ENCODE assay signal across 21 cellular contexts in the genomic region with DNA sequence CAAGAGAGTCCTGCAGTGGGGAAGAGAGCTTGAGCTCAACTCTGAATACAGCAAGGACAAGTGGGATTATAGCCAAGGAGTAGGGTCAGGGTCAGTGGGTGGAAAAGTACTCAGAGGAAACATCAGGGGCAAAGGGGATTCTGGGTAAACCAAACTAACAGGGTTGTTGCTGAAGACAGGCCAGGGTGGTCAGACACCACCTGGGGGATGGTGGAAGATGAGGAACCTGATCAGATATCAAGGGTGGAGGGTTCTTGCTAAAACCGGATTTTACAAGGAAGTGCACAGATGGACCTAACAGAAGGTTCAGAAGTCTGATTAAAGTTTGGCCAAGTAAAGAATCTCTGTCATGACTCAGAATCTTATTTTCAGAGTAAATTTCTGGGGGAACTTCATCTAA. TPM values are rescaled to one million over a fixed set of nuclear protein-coding genes. Genes with fewer than 3 reads are reported as not detected.
DNase-seq lines count a peak whose midpoint lies in the region; ATAC-seq, FAIRE-seq and TF ChIP-seq lines count a peak whose summit lies in the region.
"Had no signal": no experiment of that assay in that cellular context is flagged by ENCODE, and none has a peak within 500 bp of the region (broad histone marks: within the 10 kb centered on the region; RNA-seq: fewer than 3 reads in every experiment).

No MANE protein-coding gene starts in this region.

- ATAC-seq in HCT116: peak; percentile 34
- no peak for ATAC-seq in HepG2
- no peak for ATAC-seq in T-helper 17 cell
- ATAC-seq: SK-N-SH treated with all-trans-retinoic acid at 6 μM for 48 hours had no signal

- RAD21 ChIA-PET in HCT116 (lab: Charles Lee; ENCODE audit: low non-redundant PET in 1 of 2, low total read pairs in 2 of 2, uncharacterized antibody in 2 of 2, unreplicated experiment in 2 of 2): interaction anchor here in 1 of 2 experiments (0.7 kb wide), 1 partner anchor 13 kb away, joined by 3 read pairs; no protein-coding TSS in a partner anchor

- H3K4me1 ChIP-seq in HCT116 (ENCODE audit: control insufficient read depth in 1 of 2, insufficient read depth in 2 of 2, low read length in 2 of 2) (peaks cover 7 to 11% of the 10 kb centered on the region in 2 experiments), HepG2 (ENCODE audit: insufficient read depth, low read length) (no peaks in the 10 kb centered on the region)

- no TSS peak for BruUV-seq in HCT116 (replicated peaks; lab: Mats Ljungman, UMichigan)
- no TSS peak for BruUV-seq in HepG2 (replicated peaks; lab: Mats Ljungman, UMichigan)

- no peaks in the 10 kb centered on the region for H3K27me3 ChIP-seq in HCT116 (ENCODE audit: insufficient read depth, low read length)
- H3K27me3 ChIP-seq in HepG2 (ENCODE audit: control insufficient read depth in 1 of 2, insufficient read depth in 2 of 2, low read length in 2 of 2): no peaks in the 10 kb centered on the region

- in situ Hi-C loops in HepG2 (cut with HindIII; ENCODE audit: extremely low pct_ligation_motif_present, low pct_unique_long_range_greater_than_20kb): no loop called here

- H3K79me2 ChIP-seq in HCT116 (ENCODE audit: insufficient read depth, low read length): no peaks in the 10 kb centered on the region
- H3K79me2 ChIP-seq in HepG2 (ENCODE audit: insufficient read depth, low read length): no peaks in the 10 kb centered on the region

- no peaks in the 10 kb centered on the region for H3K9me3 Mint-ChIP-seq in brain
- H3K9me3 Mint-ChIP-seq: IgD-negative memory B cell had no signal

- 0% methylated on average over 1 of the region's 1 CpG for WGBS in HepG2 (ENCODE audit: low lambda C conversion rate)

- H3K9me2 ChIP-seq in HCT116 (ENCODE audit: insufficient read depth): no peaks in the 10 kb centered on the region

- H4K20me1 ChIP-seq in HCT116 (ENCODE audit: insufficient read depth) (no peaks in the 10 kb centered on the region), HepG2 (ENCODE audit: insufficient read depth, low read length) (no peaks in the 10 kb centered on the region)

- POLR2A ChIA-PET in HCT116 (lab: Charles Lee): no interaction called here
- POLR2A ChIA-PET in HepG2 (lab: Yijun Ruan, JAX): no interaction called here

- H3K4me1 Mint-ChIP-seq in brain (peaks cover 23% of the 10 kb centered on the region), T-helper 17 cell (peaks cover 16% of the 10 kb centered on the region)

- H3K27ac Mint-ChIP-seq in brain: peak overlapping the region in 4 of 5 experiments; percentile 16 to 76 (median 38)
- H3K27ac Mint-ChIP-seq in T-helper 17 cell: no peak overlapping the region
- H3K27ac Mint-ChIP-seq: IgD-negative memory B cell had no signal

- H2AFZ ChIP-seq in HCT116 (ENCODE audit: low read depth, low read length, poor library complexity, severe bottlenecking) (no peak overlapping the region), HepG2 (ENCODE audit: low read length) (no peak overlapping the region)

- no peak for TF ChIP-seq POLR2A in HCT116 (IDR thresholded peaks at IDR 0.05; ENCODE audit: borderline replicate concordance, extremely low read depth, insufficient read depth, insufficient read length)
- no peak for TF ChIP-seq POLR2A in HepG2 (IDR thresholded peaks at IDR 0.05; ENCODE audit: insufficient read depth in 1 of 2, low read depth in 2 of 2, low read length in 2 of 2)

- no peak for TF ChIP-seq EP300 in HepG2 (IDR thresholded peaks at IDR 0.05; ENCODE audit: low read depth in 2 of 2, low read length in 2 of 2)
- TF ChIP-seq EP300 in HepG2 (CRISPR knock-in tag; IDR thresholded peaks at IDR 0.05; ENCODE audit: borderline replicate concordance): no peak

- no peaks in the 10 kb centered on the region for H3K9me3 ChIP-seq in HCT116 (ENCODE audit: control insufficient read depth in 1 of 2, insufficient read depth in 1 of 2, low read depth in 1 of 2, low read length in 2 of 2)
- no peaks in the 10 kb centered on the region for H3K9me3 ChIP-seq in HepG2 (ENCODE audit: low read length)
- no peaks in the 10 kb centered on the region for H3K9me3 ChIP-seq in T-helper 17 cell (ENCODE audit: control insufficient read depth, low read length, poor library complexity, severe bottlenecking)

- H3K36me3 ChIP-seq in HCT116 (ENCODE audit: control insufficient read depth in 1 of 2, insufficient read depth in 2 of 2, low read length in 2 of 2): no peaks in the 10 kb centered on the region
- no peaks in the 10 kb centered on the region for H3K36me3 ChIP-seq in HepG2 (replicated peaks in 1 of 2; ENCODE audit: control insufficient read depth in 1 of 2, insufficient read depth in 2 of 2, low read length in 2 of 2)

- no peaks in the 10 kb centered on the region for H3K27me3 Mint-ChIP-seq in brain
- no peaks in the 10 kb centered on the region for H3K27me3 Mint-ChIP-seq in T-helper 17 cell

- peaks cover 14% of the 10 kb centered on the region for H3K36me3 Mint-ChIP-seq in brain
- H3K36me3 Mint-ChIP-seq in T-helper 17 cell (ENCODE audit: low read depth): no peaks in the 10 kb centered on the region
- H3K36me3 Mint-ChIP-seq: IgD-negative memory B cell had no signal

- H3K4me3 Mint-ChIP-seq in brain (no peak overlapping the region), T-helper 17 cell (no peak overlapping the region)
- H3K4me3 Mint-ChIP-seq: IgD-negative memory B cell had no signal

- no peak overlapping the region for H3K4me3 ChIP-seq in HCT116 (replicated peaks in 1 of 2; ENCODE audit: low read depth in 1 of 2, low read length in 2 of 2)
- H3K4me3 ChIP-seq in HepG2 (replicated peaks in 1 of 3; ENCODE audit: insufficient read depth in 1 of 3, low read depth in 2 of 3, low read length in 3 of 3): no peak overlapping the region

- TF ChIP-seq CTCF in HCT116 (IDR thresholded peaks at IDR 0.05 in 2 of 3, conservative IDR thresholded peaks at IDR 0.05 in 1 of 3; ENCODE audit: borderline replicate concordance in 1 of 3, insufficient read depth in 1 of 3, low read depth in 2 of 3, low read length in 2 of 3) (no peak), brain (conservative IDR thresholded peaks at IDR 0.05) (no peak), HepG2 (CRISPR knock-in tag; IDR thresholded peaks at IDR 0.05) (no peak)

- CTCF ChIA-PET in HCT116 (lab: Charles Lee) (no interaction called here), HepG2 (lab: Yijun Ruan, JAX; ENCODE audit: low intra/inter-chr PET ratio, low total read pairs) (no interaction called here)

- TF ChIP-seq RAD21 in HCT116 (IDR thresholded peaks at IDR 0.05; ENCODE audit: low read depth) (no peak), HepG2 (CRISPR knock-in tag; IDR thresholded peaks at IDR 0.05) (no peak)

- H3K9ac ChIP-seq in HCT116 (ENCODE audit: low read length): no peak overlapping the region
- no peak overlapping the region for H3K9ac ChIP-seq in HepG2 (ENCODE audit: insufficient read depth, low read depth, low read length)

- H3K27ac ChIP-seq in HCT116 (ENCODE audit: low read depth, low read length): no peak overlapping the region; the same call in 1 of the 2 replicates
- no peak overlapping the region for H3K27ac ChIP-seq in HepG2 (ENCODE audit: extremely low read length, insufficient read depth, low read length)

- DNase-seq in DMS 273 (lab: John Stamatoyannopoulos, UW; ENCODE audit: unreplicated experiment) (peak; percentile 73), HCT116 (ENCODE audit: low read depth, low spot score) (no peak), HepG2 (ENCODE audit: low spot score) (no peak), T-helper 17 cell (no peak), NAMALWA (ENCODE audit: low spot score) (no peak), head of caudate nucleus (no peak)
- DNase-seq: C1 segment of cervical spinal cord; DMS79 treated with DMSO at 0.1 percent for 48 hours; Kasumi-1; NCI-H1105; NCI-H2081; NCI-H510A; NCI-H748 treated with DMSO at 0.1 percent for 48 hours; NK-92 treated with Interleukin-12 subunit alpha and Interleukin-12 subunit beta, amount 100 ng/mL, for 24 hours; RPMI8226; SHP77 treated with DMSO at 0.1 percent for 48 hours had no signal

- H3K4me2 ChIP-seq in HCT116 (ENCODE audit: low read length): 0 out of 2 replicates have a peak overlapping the region, but pooled peaks have one; percentile 7
- H3K4me2 ChIP-seq in HepG2 (ENCODE audit: low read depth, low read length): no peak overlapping the region

- intact Hi-C loops in HCT116 (cut with micrococcal nuclease) (no loop called here), HepG2 (cut with micrococcal nuclease; ENCODE audit: unreplicated experiment) (no loop called here), head of caudate nucleus (cut with DNase I) (no loop called here)

- FAIRE-seq in HepG2 (lab: Jason Lieb, UNC): no peak
- FAIRE-seq: D721Med, H54 had no signal

RNA-seq across cellular contexts. Expression of a gene that starts 16.5 kb away (rescaled TPM):
- 18.9 TPM for total RNA-seq in HCT116 (2021; ENCODE audit: unreplicated experiment)
- polyA plus RNA-seq in HCT116 (2012): 12.8 and 15.1 TPM in 2 replicates
- 47.2 TPM for polyA plus RNA-seq in brain (ENCODE audit: insufficient read depth, low read depth, low replicate concordance)
- total RNA-seq in HepG2 (2016; rRNA removed; fragmentation: Illumina TruSeq; extraction: Trizol): 0.02 and 0.13 TPM in 2 replicates
- total RNA-seq in HepG2 (2016; cell fraction: cytosol; rRNA removed; fragmentation: Illumina TruSeq; extraction: Trizol; ENCODE audit: low read depth): 0.26 TPM in 1 of 2 replicates, not detected in the other
- 0.13 TPM in 1 of 2 replicates, not detected in the other for total RNA-seq in HepG2 (2016; cell fraction: insoluble cytoplasmic fraction; rRNA removed; fragmentation: Illumina TruSeq; extraction: Trizol)
- 0.10 TPM in 1 of 2 replicates, not detected in the other for total RNA-seq in HepG2 (2016; cell fraction: membrane; rRNA removed; fragmentation: Illumina TruSeq; extraction: Trizol)
- total RNA-seq in HepG2 (2016; cell fraction: nucleus; rRNA removed; fragmentation: Illumina TruSeq; extraction: Trizol): not detected in 2 replicates
- polyA plus RNA-seq in HepG2 (2011; rRNA removed): not detected in 2 replicates
- not detected in 2 replicates for polyA plus RNA-seq in HepG2 (2011; cell fraction: cytosol; rRNA removed)
- polyA plus RNA-seq in HepG2 (2011; cell fraction: nucleus; rRNA removed): 0.29 TPM in 1 of 2 replicates, not detected in the other
- polyA plus RNA-seq in HepG2 (2012): not detected in 2 replicates
- not detected in 2 replicates for polyA plus RNA-seq in HepG2 (2016; cell fraction: cytosol; fragmentation: Illumina TruSeq; extraction: Trizol; ENCODE audit: low read depth)
- 0.20 TPM in 1 of 2 replicates, not detected in the other for polyA plus RNA-seq in HepG2 (2016; cell fraction: insoluble cytoplasmic fraction; fragmentation: Illumina TruSeq; extraction: Trizol; ENCODE audit: low read depth)
- polyA plus RNA-seq in HepG2 (2016; cell fraction: membrane; fragmentation: Illumina TruSeq; extraction: Trizol; ENCODE audit: low read depth): 0.16 TPM in 1 of 2 replicates, not detected in the other
- not detected in 2 replicates for polyA plus RNA-seq in HepG2 (2016; cell fraction: nucleus; fragmentation: Illumina TruSeq; extraction: Trizol; ENCODE audit: insufficient read depth, low read depth)
- polyA minus RNA-seq in HepG2 (2011; rRNA and poly(A)+ RNA removed; ENCODE audit: low replicate concordance): 20.2 TPM in 1 of 2 replicates, not detected in the other
- polyA minus RNA-seq in HepG2 (2011; cell fraction: cytosol; rRNA and poly(A)+ RNA removed): 0.18 and 0.49 TPM in 2 replicates
- polyA minus RNA-seq in HepG2 (2011; cell fraction: nucleus; rRNA and poly(A)+ RNA removed): 0.26 TPM in 1 of 2 replicates, not detected in the other
- total RNA-seq in T-helper 17 cell: 1 to 10 TPM; 6.8 to 7.1 TPM

RNA-seq across cellular contexts. Expression of a gene that starts 45.3 kb away (rescaled TPM):
- total RNA-seq in HCT116 (2021; ENCODE audit: unreplicated experiment) (46.4 TPM), HepG2 (2016; rRNA removed; fragmentation: Illumina TruSeq; extraction: Trizol) (7.7 and 13.4 TPM in 2 replicates), T-helper 17 cell (10 to 100 TPM; 15.2 to 16.4 TPM)
- 13.5 and 19.1 TPM in 2 replicates for polyA plus RNA-seq in HCT116 (2012)
- polyA plus RNA-seq in brain (ENCODE audit: insufficient read depth, low read depth, low replicate concordance) (11.0 TPM), HepG2 (2011; rRNA removed) (4.5 and 5.0 TPM in 2 replicates)
- 2.3 and 2.8 TPM in 2 replicates for total RNA-seq in HepG2 (2016; cell fraction: cytosol; rRNA removed; fragmentation: Illumina TruSeq; extraction: Trizol; ENCODE audit: low read depth)
- total RNA-seq in HepG2 (2016; cell fraction: insoluble cytoplasmic fraction; rRNA removed; fragmentation: Illumina TruSeq; extraction: Trizol): 8.8 and 15.1 TPM in 2 replicates
- 5.4 and 5.5 TPM in 2 replicates for total RNA-seq in HepG2 (2016; cell fraction: membrane; rRNA removed; fragmentation: Illumina TruSeq; extraction: Trizol)
- total RNA-seq in HepG2 (2016; cell fraction: nucleus; rRNA removed; fragmentation: Illumina TruSeq; extraction: Trizol): 4.0 and 5.0 TPM in 2 replicates
- 1.6 and 3.5 TPM in 2 replicates for polyA plus RNA-seq in HepG2 (2011; cell fraction: cytosol; rRNA removed)
- polyA plus RNA-seq in HepG2 (2011; cell fraction: nucleus; rRNA removed): 2.3 and 2.6 TPM in 2 replicates
- 4.5 and 6.8 TPM in 2 replicates for polyA plus RNA-seq in HepG2 (2012)
- 1.2 and 2.3 TPM in 2 replicates for polyA plus RNA-seq in HepG2 (2016; cell fraction: cytosol; fragmentation: Illumina TruSeq; extraction: Trizol; ENCODE audit: low read depth)
- polyA plus RNA-seq in HepG2 (2016; cell fraction: insoluble cytoplasmic fraction; fragmentation: Illumina TruSeq; extraction: Trizol; ENCODE audit: low read depth): 11.1 and 14.1 TPM in 2 replicates
- polyA plus RNA-seq in HepG2 (2016; cell fraction: membrane; fragmentation: Illumina TruSeq; extraction: Trizol; ENCODE audit: low read depth): 2.8 and 3.0 TPM in 2 replicates
- 6.0 and 7.4 TPM in 2 replicates for polyA plus RNA-seq in HepG2 (2016; cell fraction: nucleus; fragmentation: Illumina TruSeq; extraction: Trizol; ENCODE audit: insufficient read depth, low read depth)
- polyA minus RNA-seq in HepG2 (2011; rRNA and poly(A)+ RNA removed; ENCODE audit: low replicate concordance): 0.72 and 4.5 TPM in 2 replicates
- 2.8 and 3.5 TPM in 2 replicates for polyA minus RNA-seq in HepG2 (2011; cell fraction: cytosol; rRNA and poly(A)+ RNA removed)
- 4.2 and 4.7 TPM in 2 replicates for polyA minus RNA-seq in HepG2 (2011; cell fraction: nucleus; rRNA and poly(A)+ RNA removed)
